1 cellular context compared by ENCODE assay signal in genomic region chr20:1477896-1478490, GRCh38.
TF ChIP-seq lines count a peak whose summit lies in the region.

No MANE protein-coding gene starts in this region.

TF ChIP-seq in A549, 52 proteins besides CTCF, POLR2A, EP300 and RAD21:
- TF ChIP-seq HMGXB4 (CRISPR knock-in tag; IDR thresholded peaks at IDR 0.05; ENCODE audit: borderline replicate concordance), result no peak
